2 cellular contexts compared by ENCODE assay signal in genomic region chr1:114588196-114588689, GRCh38.
TF ChIP-seq lines count a peak whose summit lies in the region.

No MANE protein-coding gene starts in this region.

TF ChIP-seq in K562, 482 proteins besides CTCF, POLR2A, EP300 and RAD21:
- TF ChIP-seq ZNF3 (CRISPR knock-in tag; IDR thresholded peaks at IDR 0.05) (0 out of 2 replicates have a peak, but pooled peaks have one; percentile 20), ZBTB11 (CRISPR knock-in tag; IDR thresholded peaks at IDR 0.05) (peak in 1 of 3 experiments; percentile 34; a peak in 1 of 6 replicates), ELF1 (tag; IDR thresholded peaks at IDR 0.05) (0 out of 2 replicates have a peak, but pooled peaks have one; percentile 30), NFE2 (IDR thresholded peaks at IDR 0.05; ENCODE audit: low read depth) (peak; percentile 66; the same call in 1 of the 2 replicates), MAFG (tag; conservative IDR thresholded peaks at IDR 0.05) (peak; percentile 71), ZNF316 (IDR thresholded peaks at IDR 0.05) (peak; percentile 91), ZFP30 (CRISPR knock-in tag; IDR thresholded peaks at IDR 0.05; ENCODE audit: borderline replicate concordance) (no peak), ZNF121 (CRISPR knock-in tag; conservative IDR thresholded peaks at IDR 0.05) (no peak), TAL1 (IDR thresholded peaks at IDR 0.05) (no peak), C11orf30 (IDR thresholded peaks at IDR 0.05; ENCODE audit: low read depth) (peak; percentile 89)

TF ChIP-seq in SK-N-SH, 30 proteins besides CTCF, POLR2A, EP300 and RAD21:
- TF ChIP-seq PBX3 (IDR thresholded peaks at IDR 0.05) (no peak), FOSL2 (IDR thresholded peaks at IDR 0.05; ENCODE audit: borderline replicate concordance, low read depth) (no peak), TEAD4 (IDR thresholded peaks at IDR 0.05; ENCODE audit: borderline replicate concordance, insufficient read depth) (no peak), EZH2phosphoT487 (IDR thresholded peaks at IDR 0.05; ENCODE audit: borderline replicate concordance, low read depth) (no peak), RFX5 (IDR thresholded peaks at IDR 0.05; ENCODE audit: low read length) (no peak), JUND (IDR thresholded peaks at IDR 0.05) (no peak), RXRA (IDR thresholded peaks at IDR 0.05; ENCODE audit: borderline replicate concordance, low read depth) (no peak)
TF ChIP-seq in SK-N-SH: peak in this region for 0.
